In genomic region chr9:98700801-98701200, GRCh38 we compare ENCODE assay signal across 29 cellular contexts. TPM values are rescaled to one million over a fixed set of nuclear protein-coding genes. Genes with fewer than 3 reads are reported as not detected.
"Had no signal": no experiment of that assay in that cellular context is flagged by ENCODE, and none has a peak within 500 bp of the region (broad histone marks: within the 10 kb centered on the region; RNA-seq: fewer than 3 reads in every experiment).

No MANE protein-coding gene starts in this region.

- H3K4me3 ChIP-seq: colonic mucosa, coronary artery, dorsolateral prefrontal cortex, esophagus muscularis mucosa, esophagus squamous epithelium, gastrocnemius medialis, gastroesophageal sphincter, heart left ventricle had no signal

- H3K27ac ChIP-seq: colonic mucosa, coronary artery, dorsolateral prefrontal cortex, epithelial cell of prostate, esophagus muscularis mucosa, esophagus squamous epithelium, foreskin keratinocyte, gastrocnemius medialis, gastroesophageal sphincter, heart left ventricle had no signal

- H3K4me3 Mint-ChIP-seq: dendritic cell treated with granulocyte-macrophage colony-stimulating factor and Interleukin-4, amounts not matched to agents 40 ng/mL and 50 ng/mL, for 4 days; effector memory CD8-positive, alpha-beta T cell; endodermal cell had no signal

- H3K4me1 Mint-ChIP-seq: endodermal cell had no signal

- DNase-seq: colonic mucosa; cortex of kidney; dermis blood vessel endothelial cell; dorsolateral prefrontal cortex; effector CD4-positive, alpha-beta T cell; effector CD8-positive, alpha-beta T cell; effector memory CD4-positive, alpha-beta T cell; effector memory CD8-positive, alpha-beta T cell; endodermal cell; erythroblast; esophagus squamous epithelium; foreskin fibroblast; foreskin keratinocyte; foreskin melanocyte; gastrocnemius medialis; glutamatergic neuron; head of caudate nucleus; heart left ventricle had no signal

- H3K27ac Mint-ChIP-seq: dendritic cell treated with granulocyte-macrophage colony-stimulating factor and Interleukin-4, amounts not matched to agents 40 ng/mL and 50 ng/mL, for 4 days; effector memory CD8-positive, alpha-beta T cell; endodermal cell had no signal

- FAIRE-seq: colon, endometrium, endothelial cell of umbilical vein, frontal cortex had no signal

- H3K9me3 ChIP-seq: colonic mucosa, esophagus squamous epithelium, gastrocnemius medialis, heart left ventricle had no signal

- H3K9me3 Mint-ChIP-seq: dendritic cell treated with granulocyte-macrophage colony-stimulating factor and Interleukin-4, amounts not matched to agents 40 ng/mL and 50 ng/mL, for 4 days; endodermal cell had no signal

- H3K36me3 ChIP-seq: colonic mucosa, esophagus muscularis mucosa, esophagus squamous epithelium, gastrocnemius medialis, gastroesophageal sphincter, heart left ventricle had no signal

- H3K27me3 ChIP-seq: colonic mucosa had no signal

- H3K4me1 ChIP-seq: colonic mucosa, esophagus muscularis mucosa, esophagus squamous epithelium, foreskin keratinocyte, gastrocnemius medialis, gastroesophageal sphincter, heart left ventricle had no signal

- ATAC-seq: effector memory CD8-positive, alpha-beta T cell; foreskin keratinocyte; gastrocnemius medialis; gastroesophageal sphincter; heart left ventricle had no signal

RNA-seq across cellular contexts. Expression of gene GABBR2, which starts 7.9 kb away (rescaled TPM):
- total RNA-seq: esophagus mucosa, esophagus squamous epithelium, fibroblast of villous mesenchyme, foreskin keratinocyte had no signal
- polyA plus RNA-seq: foreskin keratinocyte had no signal
